8 cellular contexts compared by ENCODE assay signal in the genomic region with DNA sequence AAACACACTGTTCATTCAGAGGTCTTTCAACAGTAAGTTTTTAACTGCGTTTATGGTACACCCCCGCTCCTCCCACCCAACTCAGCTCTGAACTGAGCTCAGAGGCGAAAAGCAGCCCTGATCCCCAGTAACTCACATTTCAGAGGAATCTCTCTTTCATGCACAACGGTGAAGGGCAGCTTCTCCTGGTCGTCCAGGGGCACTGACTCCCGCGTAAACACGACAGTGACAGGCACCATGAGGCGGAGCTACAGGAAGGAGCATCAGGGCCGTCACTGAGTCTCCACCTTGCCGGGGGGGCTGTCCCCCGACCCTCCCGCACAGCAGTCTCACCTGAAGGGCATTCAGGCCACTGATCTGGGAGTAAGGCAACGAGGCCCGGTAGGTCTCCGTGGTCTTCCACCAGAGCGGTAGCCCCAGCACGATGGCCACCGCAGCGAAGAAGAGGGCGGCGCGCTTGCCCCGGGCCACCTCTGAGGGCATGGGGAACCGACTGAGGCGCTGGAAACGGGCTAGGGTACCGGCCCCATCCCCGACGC. TPM values are rescaled to one million over a fixed set of nuclear protein-coding genes. Genes with fewer than 3 reads are reported as not detected.
DNase-seq lines count a peak whose midpoint lies in the region; ATAC-seq and TF ChIP-seq lines count a peak whose summit lies in the region.

No MANE protein-coding gene starts in this region.

- H3K36me3 Mint-ChIP-seq in nephron (ENCODE audit: low read depth), result peaks cover 18% of the 10 kb centered on the region

- H3K4me3 ChIP-seq in epithelial cell of proximal tubule (ENCODE audit: low read depth, low read length) (peak overlapping the region; percentile 99), urinary bladder (ENCODE audit: low read depth, low read length) (peak overlapping the region; percentile 84)

- peak overlapping the region; percentile 94 to 99 (median 97) for H3K4me3 Mint-ChIP-seq in nephron

- peaks cover 22% of the 10 kb centered on the region for H3K4me1 Mint-ChIP-seq in nephron

- H3K27ac Mint-ChIP-seq in nephron, result peak overlapping the region; percentile 45 to 73 (median 66)

- H3K9me3 Mint-ChIP-seq in nephron, result no peaks in the 10 kb centered on the region

- peaks cover 2% of the 10 kb centered on the region for H3K36me3 ChIP-seq in urinary bladder (ENCODE audit: insufficient read depth)

- 2% methylated on average over 30 of the region's 30 CpGs for whole genome bisulfite sequencing in urinary bladder

- TF ChIP-seq CTCF in epithelial cell of proximal tubule (conservative IDR thresholded peaks at IDR 0.05; ENCODE audit: low read depth, low read length), result no peak
- no peak for TF ChIP-seq CTCF in nephron (IDR thresholded peaks at IDR 0.05; ENCODE audit: unreplicated experiment in 3 of 3)

- no peaks in the 10 kb centered on the region for H3K27me3 Mint-ChIP-seq in nephron (ENCODE audit: low read depth)

- H3K4me1 ChIP-seq in urinary bladder (ENCODE audit: insufficient read depth), result no peaks in the 10 kb centered on the region

- ATAC-seq in HG02642 (IDR thresholded peaks at IDR 0.05; ENCODE audit: poor library complexity, unreplicated experiment), result peak; percentile 20

- H3K27ac ChIP-seq in urinary bladder (ENCODE audit: low read depth), result peak overlapping the region; percentile 57

- peak; percentile 63 for DNase-seq in DMS53 (lab: John Stamatoyannopoulos, UW)
- DNase-seq in DMS53 treated with DMSO at 0.1 percent for 48 hours (lab: John Stamatoyannopoulos, UW; ENCODE audit: unreplicated experiment), result no peak
- DNase-seq in NCI-H2171 (lab: John Stamatoyannopoulos, UW), result peak; percentile 21
- peak; percentile 43 for DNase-seq in activated CD8-positive, alpha-beta memory T cell treated with anti-CD3 and anti-CD28 coated beads, Interleukin-2, amount 50 U/mL, for 4 hours
- no peak for DNase-seq in epithelial cell of proximal tubule (ENCODE audit: low read depth)

RNA-seq across cellular contexts. Expression of gene PIGS, which starts 0.5 kb away (rescaled TPM):
- total RNA-seq in epithelial cell of proximal tubule (47.2 and 55.6 TPM in 2 replicates), urinary bladder (21.1 TPM)
- 64.4 TPM for polyA plus RNA-seq in urinary bladder

RNA-seq across cellular contexts. Expression of gene ALDOC, which starts 5.9 kb away (rescaled TPM):
- total RNA-seq in epithelial cell of proximal tubule (25.4 and 100.0 TPM in 2 replicates), urinary bladder (9.6 TPM)
- 34.2 TPM for polyA plus RNA-seq in urinary bladder

RNA-seq across cellular contexts. Expression of gene UNC119, which starts 18.4 kb away (rescaled TPM):
- total RNA-seq in epithelial cell of proximal tubule, result 28.7 and 29.2 TPM in 2 replicates
- total RNA-seq in urinary bladder, result 15.2 TPM
- 24.4 TPM for polyA plus RNA-seq in urinary bladder

RNA-seq across cellular contexts. Expression of gene SPAG5, which starts 28.0 kb away (rescaled TPM):
- 99.2 and 104 TPM in 2 replicates for total RNA-seq in epithelial cell of proximal tubule
- 17.9 TPM for total RNA-seq in urinary bladder
- polyA plus RNA-seq in urinary bladder, result 2.7 TPM

RNA-seq across cellular contexts. Expression of gene RSKR, which starts 43.2 kb away (rescaled TPM):
- total RNA-seq in epithelial cell of proximal tubule (3.0 and 4.3 TPM in 2 replicates), urinary bladder (13.0 TPM)
- 2.4 TPM for polyA plus RNA-seq in urinary bladder

Comparison
In these comparisons a context has a peak if more than half of its experiments do, and no peak if none do; other contexts are left out.
1. DNase-seq: peak in DMS53 (single experiment), NCI-H2171 (single experiment) and activated CD8-positive, alpha-beta memory T cell treated with anti-CD3 and anti-CD28 coated beads, Interleukin-2, amount 50 U/mL, for 4 hours (single experiment); none in DMS53 treated with DMSO at 0.1 percent for 48 hours (single experiment) and epithelial cell of proximal tubule (single experiment).